Comparison of ENCODE assay signal across 21 cellular contexts in the genomic region with DNA sequence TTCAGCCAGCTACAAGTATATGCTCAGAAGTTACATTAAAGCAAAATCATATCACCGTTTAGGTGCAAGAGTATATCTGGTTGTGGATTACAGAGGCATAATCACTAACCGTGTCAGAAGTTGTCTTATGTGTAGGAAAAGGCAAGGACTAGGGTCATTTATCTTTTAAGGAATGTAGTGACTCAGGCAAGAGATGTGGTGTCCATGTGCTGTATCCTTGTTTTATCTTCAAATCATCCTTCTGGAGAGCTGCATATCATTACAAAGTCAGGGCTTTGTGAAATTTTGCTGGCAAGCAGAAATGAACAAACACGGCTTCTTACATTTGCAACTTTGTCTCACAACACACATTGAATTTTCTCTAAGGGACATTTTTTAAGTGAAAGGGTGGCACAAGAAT.
"Had no signal": no experiment of that assay in that cellular context is flagged by ENCODE, and none has a peak within 500 bp of the region (broad histone marks: within the 10 kb centered on the region; RNA-seq: fewer than 3 reads in every experiment).

No MANE protein-coding gene starts in this region.

- DNase-seq: effector memory CD8-positive, alpha-beta T cell; heart left ventricle; hypothalamus; kidney glomerular epithelial cell; mammary epithelial cell; natural killer cell; nucleus accumbens; ovary; right cardiac atrium; stimulated activated CD4-positive, alpha-beta T cell treated with anti-CD3 and anti-CD28 coated beads, Interleukin-2, amount 100 ng/mL, for 48 hours; stimulated activated naive CD4-positive, alpha-beta T cell treated with Interleukin-2 at 50 U/mL for 16 hours; thyroid gland had no signal

- H3K9ac ChIP-seq: neural progenitor cell had no signal

- H3K4me3 ChIP-seq: esophagus muscularis mucosa, heart left ventricle, neural progenitor cell, ovary, thyroid gland had no signal

- FAIRE-seq: frontal cortex, islet of Langerhans, small intestine, urothelium cell line had no signal

- H3K9me3 Mint-ChIP-seq: dendritic cell treated with granulocyte-macrophage colony-stimulating factor and Interleukin-4, amounts not matched to agents 40 ng/mL and 50 ng/mL, for 4 days; effector memory CD8-positive, alpha-beta T cell; natural killer cell; neural progenitor cell; type B pancreatic cell had no signal

- H3K4me3 Mint-ChIP-seq: dendritic cell treated with granulocyte-macrophage colony-stimulating factor and Interleukin-4, amounts not matched to agents 40 ng/mL and 50 ng/mL, for 4 days; effector memory CD8-positive, alpha-beta T cell; natural killer cell; neural progenitor cell; type B pancreatic cell had no signal

- H3K4me1 Mint-ChIP-seq: natural killer cell had no signal

- H3K27me3 ChIP-seq: esophagus muscularis mucosa, heart left ventricle, neural progenitor cell, ovary, thyroid gland had no signal

- H3K9me3 ChIP-seq: esophagus muscularis mucosa, ovary, thyroid gland had no signal

- H3K36me3 ChIP-seq: esophagus muscularis mucosa, heart left ventricle, neural progenitor cell, ovary, thyroid gland had no signal

- H3K27ac ChIP-seq: epithelial cell of prostate, esophagus muscularis mucosa, heart left ventricle, neural progenitor cell, ovary, thyroid gland had no signal

- H3K27ac Mint-ChIP-seq: dendritic cell treated with granulocyte-macrophage colony-stimulating factor and Interleukin-4, amounts not matched to agents 40 ng/mL and 50 ng/mL, for 4 days; effector memory CD8-positive, alpha-beta T cell; natural killer cell; neural progenitor cell; type B pancreatic cell had no signal

- H2AFZ ChIP-seq: neural progenitor cell had no signal

- H3K4me1 ChIP-seq: esophagus muscularis mucosa, heart left ventricle, thyroid gland had no signal

- H3K36me3 Mint-ChIP-seq: natural killer cell, neural progenitor cell, type B pancreatic cell had no signal

- H3K27me3 Mint-ChIP-seq: type B pancreatic cell had no signal

- H3K4me2 ChIP-seq: neural progenitor cell had no signal
